In the genomic region with DNA sequence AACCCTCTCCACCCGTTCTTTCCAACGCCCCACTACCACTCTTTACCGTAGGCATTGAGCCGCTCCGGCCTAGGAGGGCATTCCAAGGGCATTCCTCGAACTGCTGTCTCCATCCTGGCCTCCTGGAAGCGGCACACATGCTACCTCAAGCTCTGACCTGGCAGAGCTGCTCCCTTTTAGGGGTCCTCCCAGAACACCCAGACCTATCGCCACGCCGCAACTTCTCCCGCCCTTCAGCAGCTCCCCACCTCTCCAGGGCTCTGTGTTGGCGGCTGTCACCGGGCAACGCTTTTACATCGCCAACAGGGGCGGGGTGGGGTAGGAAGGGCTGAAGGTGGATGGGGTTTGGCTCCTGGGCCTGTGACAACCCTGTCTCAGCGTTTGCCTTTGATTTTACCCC, we compare ENCODE assay signal across 8 cellular contexts. TPM values are rescaled to one million over a fixed set of nuclear protein-coding genes. Genes with fewer than 3 reads are reported as not detected.
A peak's percentile ranks its signal among the peaks of the same experiment; 100 is the strongest.
DNase-seq lines count a peak whose midpoint lies in the region; ATAC-seq and TF ChIP-seq lines count a peak whose summit lies in the region.

No MANE protein-coding gene starts in this region.

- H3K36me3 ChIP-seq in HUES6 (ENCODE audit: control insufficient read depth, insufficient read depth, low read length) (no peaks in the 10 kb centered on the region), duodenal mucosa (ENCODE audit: control insufficient read depth in 1 of 2, insufficient read depth in 2 of 2, low read length in 2 of 2) (no peaks in the 10 kb centered on the region), muscle layer of colon (ENCODE audit: insufficient read depth, low read length) (no peaks in the 10 kb centered on the region), adrenal gland (replicated peaks in 1 of 2) (no peaks in the 10 kb centered on the region)

- TF ChIP-seq CTCF in AG04450 (IDR thresholded peaks at IDR 0.05; ENCODE audit: low read depth, low read length) (no peak), adrenal gland (IDR thresholded peaks at IDR 0.05) (no peak)

- no peaks in the 10 kb centered on the region; the same call in 1 of the 2 replicates for H3K9me3 ChIP-seq in AG04450 (ENCODE audit: control insufficient read depth, insufficient read depth, low read length)
- H3K9me3 ChIP-seq in HUES6 (ENCODE audit: control insufficient read depth, insufficient read depth, low read depth, low read length), result no peaks in the 10 kb centered on the region
- H3K9me3 ChIP-seq in duodenal mucosa (ENCODE audit: control insufficient read depth in 1 of 2, low read length in 2 of 2), result no peaks in the 10 kb centered on the region
- H3K9me3 ChIP-seq in muscle layer of colon (ENCODE audit: low read length), result no peaks in the 10 kb centered on the region
- H3K9me3 ChIP-seq in adrenal gland (replicated peaks in 1 of 3), result no peaks in the 10 kb centered on the region

- WGBS in adrenal gland, 4 donors, result 52 to 63% (median 58%) methylated on average over 12 to 17 of the region's 17 CpGs

- ATAC-seq in activated CD4-positive, CD25-positive, alpha-beta regulatory T cell treated with anti-CD3 and anti-CD28 coated beads, Interleukin-2, amount 50 U/mL, for 24 hours, result no peak

- POLR2A ChIA-PET in AG04450 (lab: Yijun Ruan, JAX), result no interaction called here

- intact Hi-C loops in adrenal gland (cut with DNase I), result no loop called here

- H3K27me3 ChIP-seq in AG04450 (ENCODE audit: control insufficient read depth, insufficient read depth, low read length), result peaks cover 3% of the 10 kb centered on the region
- peaks cover 58% of the 10 kb centered on the region for H3K27me3 ChIP-seq in HUES6 (ENCODE audit: control insufficient read depth, insufficient read depth, low read length)
- no peaks in the 10 kb centered on the region for H3K27me3 ChIP-seq in duodenal mucosa (ENCODE audit: control insufficient read depth in 1 of 2, insufficient read depth in 2 of 2, low read length in 2 of 2)
- no peaks in the 10 kb centered on the region for H3K27me3 ChIP-seq in muscle layer of colon (ENCODE audit: control insufficient read depth in 1 of 2, insufficient read depth in 2 of 2, low read length in 2 of 2)
- H3K27me3 ChIP-seq in adrenal gland, result no peaks in the 10 kb centered on the region

- H3K4me1 ChIP-seq in HUES6 (ENCODE audit: control insufficient read depth, insufficient read depth, low read length) (peaks cover 7% of the 10 kb centered on the region; the same call in 1 of the 2 replicates), duodenal mucosa (ENCODE audit: control insufficient read depth in 1 of 2, insufficient read depth in 2 of 2, low read length in 2 of 2) (peaks cover 28 to 38% of the 10 kb centered on the region in 2 donors), muscle layer of colon (ENCODE audit: insufficient read depth, low read length) (peaks cover 24% of the 10 kb centered on the region), adrenal gland (replicated peaks in 1 of 2) (peaks cover 10 to 24% of the 10 kb centered on the region in 2 donors)

- H3K4me3 ChIP-seq in AG04450 (ENCODE audit: low read depth, low read length), result peak overlapping the region; percentile 58
- peak overlapping the region; percentile 70 for H3K4me3 ChIP-seq in HUES6 (ENCODE audit: low read depth, low read length)
- H3K4me3 ChIP-seq in duodenal mucosa (ENCODE audit: low read depth in 1 of 2, low read length in 2 of 2), result peak overlapping the region; percentile 83 to 84
- peak overlapping the region; percentile 52 to 67 for H3K4me3 ChIP-seq in muscle layer of colon (ENCODE audit: low read depth in 1 of 2, low read length in 2 of 2)
- peak overlapping the region in 1 of 4 donors; percentile 56 for H3K4me3 ChIP-seq in adrenal gland

- CTCF ChIA-PET in AG04450 (lab: Charles Lee), result interaction anchor here (1.1 kb wide), 1 partner anchor 23 kb away, joined by 3 read pairs; no protein-coding TSS in a partner anchor

- H3K9ac ChIP-seq in HUES6 (ENCODE audit: low read length) (peak overlapping the region; percentile 1), duodenal mucosa (ENCODE audit: low read depth in 1 of 2, low read length in 2 of 2) (peak overlapping the region; percentile 65 to 69), muscle layer of colon (ENCODE audit: low read length) (peak overlapping the region; percentile 32)

- no peak for TF ChIP-seq POLR2A in adrenal gland (IDR thresholded peaks at IDR 0.05)

- no peak for DNase-seq in AG04450 (ENCODE audit: low read depth, low spot score)
- DNase-seq in HPDE6-E6E7 (ENCODE audit: extremely low spot score), result no peak
- DNase-seq in OCI-M2 (lab: John Stamatoyannopoulos, UW; ENCODE audit: unreplicated experiment), result no peak
- DNase-seq in adrenal gland, result no peak

- H3K27ac ChIP-seq in AG04450 (ENCODE audit: low read depth, low read length) (no peak overlapping the region), HUES6 (ENCODE audit: low read depth, low read length) (no peak overlapping the region), duodenal mucosa (ENCODE audit: low read depth, low read length) (no peak overlapping the region), muscle layer of colon (ENCODE audit: low read depth, low read length) (peak overlapping the region; percentile 80), adrenal gland (no peak overlapping the region)

RNA-seq across cellular contexts. Expression of a gene that starts 4.6 kb away (rescaled TPM):
- polyA plus RNA-seq in AG04450 (2011; rRNA removed), result 0.19 and 0.22 TPM in 2 replicates
- 0.18 and 0.39 TPM in 2 replicates for polyA minus RNA-seq in AG04450 (2011; rRNA and poly(A)+ RNA removed)
- 10 to 100 TPM; 12.8 to 33.8 (median 14.9) TPM for total RNA-seq in adrenal gland
- polyA plus RNA-seq in adrenal gland, result 10 to 100 TPM in 1 of 3 donors, 1 to 10 TPM in 2; 1.1 to 11.4 (median 1.9) TPM

RNA-seq across cellular contexts. Expression of a gene that starts 52.0 kb away (rescaled TPM):
- polyA plus RNA-seq in AG04450 (2011; rRNA removed) (41.5 and 44.8 TPM in 2 replicates), adrenal gland (10 to 100 TPM; 29.9 to 55.0 (median 32.9) TPM)
- 12.4 and 13.8 TPM in 2 replicates for polyA minus RNA-seq in AG04450 (2011; rRNA and poly(A)+ RNA removed)
- 10 to 100 TPM; 11.3 to 50.7 (median 29.5) TPM for total RNA-seq in adrenal gland

RNA-seq across cellular contexts. Expression of a gene that starts 52.3 kb away (rescaled TPM):
- polyA plus RNA-seq in AG04450 (2011; rRNA removed), result 0.62 and 0.77 TPM in 2 replicates
- polyA minus RNA-seq in AG04450 (2011; rRNA and poly(A)+ RNA removed), result 1.7 and 1.9 TPM in 2 replicates
- 1 to 10 TPM in 6 of 8 donors, under 1 TPM in 2; 0.72 to 1.7 (median 1.2) TPM for total RNA-seq in adrenal gland
- 1 to 10 TPM in 1 of 3 donors, under 1 TPM in 2; 0.57 to 2.6 (median 0.80) TPM for polyA plus RNA-seq in adrenal gland

Comparison
In these comparisons a context has a peak if more than half of its experiments do, and no peak if none do; other contexts are left out.
1. H3K9ac ChIP-seq: peak in every context shown above with its lines; median percentile 67 in duodenal mucosa; 32 in muscle layer of colon; 1 in HUES6.